15 cellular contexts compared by ENCODE assay signal in genomic region chr2:129008881-129009554, GRCh38.
"Had no signal": no experiment of that assay in that cellular context is flagged by ENCODE, and none has a peak within 500 bp of the region (broad histone marks: within the 10 kb centered on the region; RNA-seq: fewer than 3 reads in every experiment).

No MANE protein-coding gene starts in this region.

- FAIRE-seq: colon, frontal cortex, kidney, urothelium cell line had no signal

- DNase-seq: effector memory CD8-positive, alpha-beta T cell; kidney; naive thymus-derived CD8-positive, alpha-beta T cell; sigmoid colon; stimulated activated naive CD4-positive, alpha-beta T cell treated with Interleukin-2 at 50 U/mL for 16 hours; thyroid gland had no signal

- H3K36me3 ChIP-seq: right atrium auricular region, sigmoid colon, suprapubic skin, thyroid gland had no signal

- H3K36me3 Mint-ChIP-seq: naive thymus-derived CD8-positive, alpha-beta T cell; type B pancreatic cell had no signal

- H3K27me3 Mint-ChIP-seq: dendritic cell treated with granulocyte-macrophage colony-stimulating factor and Interleukin-4, amounts not matched to agents 40 ng/mL and 50 ng/mL, for 4 days had no signal

- H3K4me3 Mint-ChIP-seq: dendritic cell treated with granulocyte-macrophage colony-stimulating factor and Interleukin-4, amounts not matched to agents 40 ng/mL and 50 ng/mL, for 4 days; effector memory CD8-positive, alpha-beta T cell; naive thymus-derived CD8-positive, alpha-beta T cell; neural crest cell; type B pancreatic cell had no signal

- ATAC-seq: effector memory CD8-positive, alpha-beta T cell; naive thymus-derived CD8-positive, alpha-beta T cell had no signal

- H3K4me3 ChIP-seq: right atrium auricular region, sigmoid colon, skin epidermis, suprapubic skin, thyroid gland had no signal

- H3K9me3 Mint-ChIP-seq: dendritic cell treated with granulocyte-macrophage colony-stimulating factor and Interleukin-4, amounts not matched to agents 40 ng/mL and 50 ng/mL, for 4 days; naive thymus-derived CD8-positive, alpha-beta T cell; neural crest cell; type B pancreatic cell had no signal

- H3K4me1 Mint-ChIP-seq: neural crest cell had no signal

- H3K27ac Mint-ChIP-seq: dendritic cell treated with granulocyte-macrophage colony-stimulating factor and Interleukin-4, amounts not matched to agents 40 ng/mL and 50 ng/mL, for 4 days; effector memory CD8-positive, alpha-beta T cell; naive thymus-derived CD8-positive, alpha-beta T cell; type B pancreatic cell had no signal

- H3K9me3 ChIP-seq: right atrium auricular region, sigmoid colon, suprapubic skin, thyroid gland had no signal

- H3K27me3 ChIP-seq: right atrium auricular region, sigmoid colon, suprapubic skin, thyroid gland had no signal

- H3K4me1 ChIP-seq: right atrium auricular region, thyroid gland had no signal

- H3K27ac ChIP-seq: right atrium auricular region, sigmoid colon, suprapubic skin, thyroid gland had no signal
